ENCODE assay signal across 8 cellular contexts in genomic region chr15:57706405-57707209, GRCh38. TPM values are rescaled to one million over a fixed set of nuclear protein-coding genes. Genes with fewer than 3 reads are reported as not detected.
DNase-seq lines count a peak whose midpoint lies in the region; ATAC-seq and TF ChIP-seq lines count a peak whose summit lies in the region.

Gene POLR2M, plus strand, starts transcription at chr15:57706714. Its CDS starts 129 bp downstream, at chr15:57706843.

- peaks cover 11% of the 10 kb centered on the region for H3K36me3 ChIP-seq in IMR-90 (ENCODE audit: control insufficient read depth, insufficient read depth, low read length)

- ATAC-seq in GM21528 (IDR thresholded peaks at IDR 0.05; ENCODE audit: low FRiP score, unreplicated experiment) = peak; percentile 94
- ATAC-seq in IMR-90 (ENCODE audit: low read depth) = peak; percentile 92

- H3K18ac ChIP-seq in IMR-90 (ENCODE audit: low read depth, low read length) = peak within 1 kb of the TSS; percentile 59

- no peaks in the 10 kb centered on the region for H3K27me3 ChIP-seq in IMR-90 (ENCODE audit: control insufficient read depth, insufficient read depth, low read length)
- H3K27me3 ChIP-seq in mononuclear cell (ENCODE audit: insufficient read depth, low read length) = peaks cover 4% of the 10 kb centered on the region

- H3K79me1 ChIP-seq in IMR-90 (ENCODE audit: low read depth in 1 of 2, low read length in 2 of 2) = peaks cover 17 to 31% of the 10 kb centered on the region in 2 experiments

- H3K9me1 ChIP-seq in IMR-90 (ENCODE audit: insufficient read depth, low read length) = peaks cover 5% of the 10 kb centered on the region

- TF ChIP-seq RAD21 in IMR-90 (IDR thresholded peaks at IDR 0.05; ENCODE audit: low read length) = no peak

- dilution Hi-C loops in IMR-90 (cut with HindIII; ENCODE audit: low sequenced_read_pairs, unreplicated experiment) = no loop called here

- DNase-seq in DMS 273 (lab: John Stamatoyannopoulos, UW; ENCODE audit: unreplicated experiment) = peak; percentile 97
- DNase-seq in IMR-90 = peak; percentile 100
- peak; percentile 98 for DNase-seq in OCI-M1 (lab: John Stamatoyannopoulos, UW)
- DNase-seq in activated T-cell treated with anti-CD3 and anti-CD28 coated beads for 24 hours (ENCODE audit: low read depth) = peak; percentile 89
- DNase-seq in epithelial cell of esophagus (ENCODE audit: low read depth) = peak; percentile 98
- peak; percentile 71 to 79 for DNase-seq in stimulated activated CD8-positive, alpha-beta memory T cell treated with anti-CD3 and anti-CD28 coated beads, Interleukin-4, amount 100 ng/mL, for 1 hour (ENCODE audit: low read depth in 2 of 2, low spot score in 1 of 2)

- POLR2A ChIA-PET in IMR-90 (lab: Charles Lee; ENCODE audit: unreplicated experiment) = interaction anchor here (0.6 kb wide), 1 partner anchor 26 kb away, joined by 3 read pairs; no protein-coding TSS in a partner anchor

- peak within 1 kb of the TSS; percentile 86 for H4K91ac ChIP-seq in IMR-90 (ENCODE audit: insufficient read depth, low read depth, low read length)

- H2BK15ac ChIP-seq in IMR-90 (ENCODE audit: low read depth, low read length) = peak within 1 kb of the TSS; percentile 13; the same call in 1 of the 3 replicates

- no peaks in the 10 kb centered on the region for H4K20me1 ChIP-seq in IMR-90 (ENCODE audit: insufficient read depth, low read length)

- in situ Hi-C loops in IMR-90 (cut with MboI; ENCODE audit: low sequenced_read_pairs) = no loop called here

- H4K8ac ChIP-seq in IMR-90 (ENCODE audit: low read depth in 2 of 2, low read length in 2 of 2) = peak within 1 kb of the TSS; percentile 91 to 94

- peak within 1 kb of the TSS; percentile 45; the same call in 1 of the 2 replicates for H2AK5ac ChIP-seq in IMR-90 (ENCODE audit: low read depth, low read length)

- H4K5ac ChIP-seq in IMR-90 (ENCODE audit: low read depth, low read length) = peak within 1 kb of the TSS; percentile 71

- intact Hi-C loops in IMR-90 (cut with micrococcal nuclease) = loop anchor here (1.0 to 5.0 kb wide), 2 partner anchors 39 to 149 kb away; no protein-coding TSS in a partner anchor

- H3K4me3 ChIP-seq in IMR-90 (ENCODE audit: insufficient read depth, low read depth, low read length) (peak within 1 kb of the TSS; percentile 95), epithelial cell of esophagus (ENCODE audit: low read length) (peak within 1 kb of the TSS; percentile 69), mononuclear cell (ENCODE audit: low read length) (peak within 1 kb of the TSS; percentile 90)

- H3K4me2 ChIP-seq in IMR-90 (ENCODE audit: low read depth, low read length) = peak within 1 kb of the TSS; percentile 95

- BruUV-seq in IMR-90 (replicated peaks; lab: Mats Ljungman, UMichigan) = no TSS peak

- no peaks in the 10 kb centered on the region for H3K9me3 ChIP-seq in IMR-90 (ENCODE audit: control insufficient read depth, insufficient read depth, low read length)
- H3K9me3 ChIP-seq in mononuclear cell (ENCODE audit: low read depth, low read length) = no peaks in the 10 kb centered on the region

- H2AK9ac ChIP-seq in IMR-90 (replicated peaks; ENCODE audit: low read depth, low read length, poor library complexity) = peak within 1 kb of the TSS; percentile 91

- CTCF ChIA-PET in IMR-90 (lab: Yijun Ruan, JAX) = interaction anchor here (1.2 to 1.4 kb wide), 2 partner anchors 38 to 155 kb away, joined by 4 to 5 read pairs; no protein-coding TSS in a partner anchor

- H3K9ac ChIP-seq in IMR-90 (ENCODE audit: low read depth, low read length) = peak within 1 kb of the TSS; percentile 96

- peak within 1 kb of the TSS; percentile 53 for H3K56ac ChIP-seq in IMR-90 (ENCODE audit: extremely low read depth, insufficient read depth, low read length)

- H2AFZ ChIP-seq in IMR-90 (replicated peaks; ENCODE audit: low read length, poor library complexity) = peak within 1 kb of the TSS; percentile 95

- peak within 1 kb of the TSS; percentile 72 for H3K4ac ChIP-seq in IMR-90 (ENCODE audit: low read depth, low read length)

- TF ChIP-seq POLR2A in IMR-90 (IDR thresholded peaks at IDR 0.05; ENCODE audit: low read depth, low read length) = peak; percentile 82

- peak within 1 kb of the TSS; percentile 90 for H3K14ac ChIP-seq in IMR-90 (replicated peaks; ENCODE audit: low read depth, low read length)

- H2BK5ac ChIP-seq in IMR-90 (ENCODE audit: low read depth, low read length, poor library complexity, severe bottlenecking) = peak within 1 kb of the TSS; percentile 80

- H3K23ac ChIP-seq in IMR-90 (ENCODE audit: low read depth, low read length) = peak within 1 kb of the TSS; percentile 80

- peak within 1 kb of the TSS; percentile 65 for H2BK120ac ChIP-seq in IMR-90 (ENCODE audit: low read depth, low read length)

- 0% methylated on average over 21 of the region's 70 CpGs; no CpG with 5 or more reads in 1 of the 2 experiments for WGBS in IMR-90 (ENCODE audit: extremely low coverage in 2 of 2, insufficient read length in 1 of 2), 2 experiments

- H3K27ac ChIP-seq in IMR-90 (ENCODE audit: insufficient read depth, low read length) = peak within 1 kb of the TSS; percentile 94

- H2BK20ac ChIP-seq in IMR-90 (ENCODE audit: low read depth, low read length) = 0 out of 2 replicates have a peak within 1 kb of the TSS, but pooled peaks have one; percentile 47

- no peaks in the 10 kb centered on the region for H3K4me1 ChIP-seq in IMR-90 (ENCODE audit: control insufficient read depth, insufficient read depth, low read length)
- peaks cover 21% of the 10 kb centered on the region for H3K4me1 ChIP-seq in mononuclear cell (ENCODE audit: insufficient read depth, low read length)

- TF ChIP-seq CTCF in IMR-90 (conservative IDR thresholded peaks at IDR 0.05; ENCODE audit: low read depth, low read length) (no peak), epithelial cell of esophagus (IDR thresholded peaks at IDR 0.05; ENCODE audit: insufficient read depth, low read depth, low read length, missing control alignments) (no peak)

TF ChIP-seq in IMR-90, 13 proteins besides CTCF, POLR2A, EP300 and RAD21:
- TF ChIP-seq NFE2L2 (IDR thresholded peaks at IDR 0.05; ENCODE audit: low read depth, low read length) = no peak
- TF ChIP-seq MAZ (IDR thresholded peaks at IDR 0.05; ENCODE audit: borderline replicate concordance, low read depth, low read length) = peak; percentile 96
- no peak for TF ChIP-seq RFX5 (IDR thresholded peaks at IDR 0.05; ENCODE audit: low read depth, low read length)
- no peak for TF ChIP-seq USF2 (IDR thresholded peaks at IDR 0.05; ENCODE audit: low read depth, low read length)
- peak; percentile 69; the same call in 1 of the 2 replicates for TF ChIP-seq BHLHE40 (IDR thresholded peaks at IDR 0.05; ENCODE audit: low read depth, low read length)
- no peak for TF ChIP-seq CHD1 (IDR thresholded peaks at IDR 0.05; ENCODE audit: low read depth, low read length)
- TF ChIP-seq MAFK (IDR thresholded peaks at IDR 0.05; ENCODE audit: low read depth, low read length) = no peak
- peak; percentile 79 for TF ChIP-seq MXI1 (IDR thresholded peaks at IDR 0.05; ENCODE audit: borderline replicate concordance, low read depth, low read length)
- TF ChIP-seq RCOR1 (IDR thresholded peaks at IDR 0.05; ENCODE audit: insufficient replicate concordance, low read length) = peak; percentile 5
- peak; percentile 43; the same call in 1 of the 2 replicates for TF ChIP-seq FOS (IDR thresholded peaks at IDR 0.05; ENCODE audit: low read depth, low read length)
- no peak for TF ChIP-seq ELK1 (IDR thresholded peaks at IDR 0.05; ENCODE audit: borderline replicate concordance, low read depth, low read length)
- TF ChIP-seq CEBPB (IDR thresholded peaks at IDR 0.05; ENCODE audit: low read depth, low read length) = peak; percentile 79
- no peak for TF ChIP-seq SMC3 (IDR thresholded peaks at IDR 0.05; ENCODE audit: low read depth, low read length)

RNA-seq across cellular contexts. Expression of gene POLR2M, which starts in this region (rescaled TPM):
- 83.0 and 117 TPM in 2 replicates for total RNA-seq in IMR-90 (2012; rRNA removed)
- 60.8 and 432 TPM in 2 replicates for polyA plus RNA-seq in IMR-90 (2012; rRNA removed)
- 7.9 and 8.6 TPM in 2 replicates for polyA plus RNA-seq in IMR-90 (2012; cell fraction: cytosol; rRNA removed)
- 2.7 and 12.8 TPM in 2 replicates for polyA plus RNA-seq in IMR-90 (2012; cell fraction: nucleus; rRNA removed; ENCODE audit: low replicate concordance)
- total RNA-seq in mononuclear cell = 103 TPM

Comparison
In these comparisons a context has a peak if more than half of its experiments do, and no peak if none do; other contexts are left out.
1. Peak in every context shown above with its lines: DNase-seq, ATAC-seq, H3K4me3 ChIP-seq and H3K27ac ChIP-seq.